In genomic region chr1:33653226-33653625, GRCh38 we compare ENCODE assay signal across 24 cellular contexts.
"Had no signal": no experiment of that assay in that cellular context is flagged by ENCODE, and none has a peak within 500 bp of the region (broad histone marks: within the 10 kb centered on the region; RNA-seq: fewer than 3 reads in every experiment).

No MANE protein-coding gene starts in this region.

- H3K4me1 ChIP-seq: adrenal gland, SJCRH30 had no signal

- DNase-seq: activated CD4-positive, alpha-beta memory T cell treated with anti-CD3 and anti-CD28 coated beads, Interleukin-2, amount 10 ng/mL, durations not matched to agents 7 days and 5 days; activated CD4-positive, alpha-beta T cell treated with anti-CD3 and anti-CD28 coated beads for 36 hours; activated CD4-positive, alpha-beta T cell treated with anti-CD3 and anti-CD28 coated beads, Interleukin-2, amount 50 U/mL, for 1 hour; activated CD4-positive, CD25-positive, alpha-beta regulatory T cell; activated CD8-positive, alpha-beta memory T cell treated with anti-CD3 and anti-CD28 coated beads, Interleukin-2, amount 50 U/mL, for 4 hours; activated naive CD4-positive, alpha-beta T cell treated with anti-CD3 and anti-CD28 coated beads, Interleukin-2, amount 50 U/mL, for 16 hours; activated naive CD8-positive, alpha-beta T cell treated with anti-CD3 and anti-CD28 coated beads, Interleukin-2, amount 10 ng/mL, durations not matched to agents 7 days and 5 days; adrenal gland; aorta; Karpas-422; MM.1S; NCI-H1105; NCI-H1436; NCI-H1694 treated with DMSO at 0.1 percent for 48 hours; NCI-H2029 treated with DMSO at 0.1 percent for 48 hours; NCI-H345; NCI-H510A; NCI-H526 treated with DMSO at 0.1 percent for 48 hours; NCI-H82; SJCRH30; SK-N-SH; T-helper 1 cell had no signal

- H3K4me3 ChIP-seq: adrenal gland, K562, SJCRH30 had no signal

- H3K36me3 ChIP-seq: adrenal gland, SJCRH30 had no signal

- H3K9me3 ChIP-seq: adrenal gland, SJCRH30, SK-N-SH had no signal

- H3K27ac ChIP-seq: adrenal gland, SJCRH30, VCaP had no signal

- H3K27me3 ChIP-seq: adrenal gland had no signal

- ATAC-seq: activated CD4-positive, alpha-beta T cell treated with anti-CD3 and anti-CD28 coated beads for 36 hours; K562 had no signal
